In the genomic region with DNA sequence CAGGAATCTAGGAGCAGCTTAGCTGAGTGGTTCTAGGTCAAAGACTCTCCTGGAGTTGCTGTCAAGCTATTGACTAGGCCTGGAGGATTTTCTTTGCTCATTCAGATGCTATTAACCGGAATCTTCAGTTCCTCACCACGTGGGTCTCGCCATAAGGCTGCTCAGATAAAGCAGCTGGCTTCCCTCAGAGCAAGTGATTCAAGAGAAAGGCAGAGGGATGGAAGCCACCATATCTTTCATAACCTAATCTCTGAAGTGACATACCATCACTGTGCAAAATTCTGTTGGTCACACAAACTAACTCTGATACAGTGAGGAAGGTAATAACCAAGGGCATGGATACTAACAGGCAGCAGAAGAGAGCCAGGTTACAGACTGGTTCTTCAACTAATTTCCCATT, we compare ENCODE assay signal across 1 cellular context.
TF ChIP-seq lines count a peak whose summit lies in the region.

No MANE protein-coding gene starts in this region.

TF ChIP-seq in HepG2, 621 proteins besides CTCF, POLR2A, EP300 and RAD21 (continued from another document):
- TF ChIP-seq, protein P1, sequence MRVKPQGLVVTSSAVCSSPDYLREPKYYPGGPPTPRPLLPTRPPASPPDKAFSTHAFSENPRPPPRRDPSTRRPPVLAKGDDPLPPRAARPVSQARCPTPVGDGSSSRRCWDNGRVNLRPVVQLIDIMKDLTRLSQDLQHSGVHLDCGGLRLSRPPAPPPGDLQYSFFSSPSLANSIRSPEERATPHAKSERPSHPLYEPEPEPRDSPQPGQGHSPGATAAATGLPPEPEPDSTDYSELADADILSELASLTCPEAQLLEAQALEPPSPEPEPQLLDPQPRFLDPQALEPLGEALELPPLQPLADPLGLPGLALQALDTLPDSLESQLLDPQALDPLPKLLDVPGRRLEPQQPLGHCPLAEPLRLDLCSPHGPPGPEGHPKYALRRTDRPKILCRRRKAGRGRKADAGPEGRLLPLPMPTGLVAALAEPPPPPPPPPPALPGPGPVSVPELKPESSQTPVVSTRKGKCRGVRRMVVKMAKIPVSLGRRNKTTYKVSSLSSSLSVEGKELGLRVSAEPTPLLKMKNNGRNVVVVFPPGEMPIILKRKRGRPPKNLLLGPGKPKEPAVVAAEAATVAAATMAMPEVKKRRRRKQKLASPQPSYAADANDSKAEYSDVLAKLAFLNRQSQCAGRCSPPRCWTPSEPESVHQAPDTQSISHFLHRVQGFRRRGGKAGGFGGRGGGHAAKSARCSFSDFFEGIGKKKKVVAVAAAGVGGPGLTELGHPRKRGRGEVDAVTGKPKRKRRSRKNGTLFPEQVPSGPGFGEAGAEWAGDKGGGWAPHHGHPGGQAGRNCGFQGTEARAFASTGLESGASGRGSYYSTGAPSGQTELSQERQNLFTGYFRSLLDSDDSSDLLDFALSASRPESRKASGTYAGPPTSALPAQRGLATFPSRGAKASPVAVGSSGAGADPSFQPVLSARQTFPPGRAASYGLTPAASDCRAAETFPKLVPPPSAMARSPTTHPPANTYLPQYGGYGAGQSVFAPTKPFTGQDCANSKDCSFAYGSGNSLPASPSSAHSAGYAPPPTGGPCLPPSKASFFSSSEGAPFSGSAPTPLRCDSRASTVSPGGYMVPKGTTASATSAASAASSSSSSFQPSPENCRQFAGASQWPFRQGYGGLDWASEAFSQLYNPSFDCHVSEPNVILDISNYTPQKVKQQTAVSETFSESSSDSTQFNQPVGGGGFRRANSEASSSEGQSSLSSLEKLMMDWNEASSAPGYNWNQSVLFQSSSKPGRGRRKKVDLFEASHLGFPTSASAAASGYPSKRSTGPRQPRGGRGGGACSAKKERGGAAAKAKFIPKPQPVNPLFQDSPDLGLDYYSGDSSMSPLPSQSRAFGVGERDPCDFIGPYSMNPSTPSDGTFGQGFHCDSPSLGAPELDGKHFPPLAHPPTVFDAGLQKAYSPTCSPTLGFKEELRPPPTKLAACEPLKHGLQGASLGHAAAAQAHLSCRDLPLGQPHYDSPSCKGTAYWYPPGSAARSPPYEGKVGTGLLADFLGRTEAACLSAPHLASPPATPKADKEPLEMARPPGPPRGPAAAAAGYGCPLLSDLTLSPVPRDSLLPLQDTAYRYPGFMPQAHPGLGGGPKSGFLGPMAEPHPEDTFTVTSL (CRISPR knock-in tag; IDR thresholded peaks at IDR 0.05; ENCODE audit: borderline replicate concordance) = no peak
- TF ChIP-seq TOE1 (CRISPR knock-in tag; IDR thresholded peaks at IDR 0.05) (no peak), ZNF326 (CRISPR knock-in tag; IDR thresholded peaks at IDR 0.05; ENCODE audit: borderline replicate concordance) (no peak), USF2 (IDR thresholded peaks at IDR 0.05; ENCODE audit: low read depth, low read length) (no peak), USF2 (CRISPR knock-in tag; IDR thresholded peaks at IDR 0.05; ENCODE audit: borderline replicate concordance) (no peak), ZNF556 (CRISPR knock-in tag; IDR thresholded peaks at IDR 0.05; ENCODE audit: borderline replicate concordance) (no peak), ZKSCAN8 (CRISPR knock-in tag; IDR thresholded peaks at IDR 0.05; ENCODE audit: borderline replicate concordance) (no peak), ZNF354B (CRISPR knock-in tag; IDR thresholded peaks at IDR 0.05) (no peak), ZNF678 (CRISPR knock-in tag; IDR thresholded peaks at IDR 0.05) (no peak)
TF ChIP-seq in HepG2: peak in this region for 0.
